Comparison of ENCODE assay signal across 1 cellular context in the genomic region with DNA sequence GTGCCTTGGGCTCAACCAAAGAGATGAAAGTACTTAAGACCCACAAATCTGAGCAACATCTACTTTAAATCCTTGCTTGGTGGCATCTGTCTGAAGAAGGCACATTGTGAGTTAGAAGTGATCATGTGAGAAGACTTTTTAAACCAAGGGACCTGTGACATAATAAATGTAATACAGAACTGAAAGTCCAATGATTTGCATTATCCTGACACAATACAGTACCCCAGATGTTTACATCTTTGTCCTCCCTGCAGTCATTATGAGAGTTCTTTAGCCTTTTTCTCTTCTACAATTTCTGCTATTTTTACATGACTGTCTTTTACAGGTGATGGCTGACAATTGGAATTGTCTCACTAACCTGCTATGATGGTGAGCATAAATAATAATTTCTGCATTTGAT.
TF ChIP-seq lines count a peak whose summit lies in the region.

No MANE protein-coding gene starts in this region.

TF ChIP-seq in GM12878, 131 proteins besides CTCF, POLR2A, EP300 and RAD21 (continued from another document and continues in another):
- TF ChIP-seq ZNF592 (IDR thresholded peaks at IDR 0.05) (no peak), SUZ12 (IDR thresholded peaks at IDR 0.05; ENCODE audit: unreplicated experiment) (no peak), BMI1 (IDR thresholded peaks at IDR 0.05; ENCODE audit: borderline replicate concordance) (no peak), SMAD5 (IDR thresholded peaks at IDR 0.05; ENCODE audit: low read depth) (no peak), ATF7 (IDR thresholded peaks at IDR 0.05; ENCODE audit: low read depth) (peak; percentile 53; the same call in 1 of the 2 replicates), ZBED1 (IDR thresholded peaks at IDR 0.05; ENCODE audit: borderline replicate concordance) (0 out of 2 replicates have a peak, but pooled peaks have one; percentile 44), PBX3 (IDR thresholded peaks at IDR 0.05; ENCODE audit: insufficient replicate concordance, low read depth, low read length) (no peak), PAX8 (IDR thresholded peaks at IDR 0.05) (no peak), NKRF (conservative IDR thresholded peaks at IDR 0.05) (no peak), CBFB (IDR thresholded peaks at IDR 0.05; ENCODE audit: low read depth) (no peak), EED (IDR thresholded peaks at IDR 0.05; ENCODE audit: low read depth) (no peak), PAX5 (IDR thresholded peaks at IDR 0.05; ENCODE audit: borderline replicate concordance, low read depth, low read length) (no peak), SRF (IDR thresholded peaks at IDR 0.05; ENCODE audit: low read depth in 2 of 2, low read length in 2 of 2) (no peak), PML (IDR thresholded peaks at IDR 0.05; ENCODE audit: low read length) (no peak), PKNOX1 (IDR thresholded peaks at IDR 0.05) (no peak), SREBF1 (IDR thresholded peaks at IDR 0.05; ENCODE audit: low read length) (no peak), HCFC1 (IDR thresholded peaks at IDR 0.05; ENCODE audit: low read length) (no peak), MTA2 (IDR thresholded peaks at IDR 0.05; ENCODE audit: low read depth) (peak; percentile 39; the same call in 1 of the 2 replicates), YY1 (IDR thresholded peaks at IDR 0.05; ENCODE audit: low read depth, low read length) (no peak), RCOR1 (conservative IDR thresholded peaks at IDR 0.05; ENCODE audit: low read depth, low read length) (no peak), IRF4 (IDR thresholded peaks at IDR 0.05; ENCODE audit: low read depth, low read length) (peak; percentile 86; the same call in 1 of the 2 replicates), HDGF (IDR thresholded peaks at IDR 0.05) (no peak), MYB (IDR thresholded peaks at IDR 0.05; ENCODE audit: borderline replicate concordance, low read depth, low read length) (no peak), FOXM1 (IDR thresholded peaks at IDR 0.05; ENCODE audit: low read depth, low read length) (peak; percentile 71; the same call in 1 of the 2 replicates), ZSCAN29 (IDR thresholded peaks at IDR 0.05) (no peak), IKZF1 (conservative IDR thresholded peaks at IDR 0.05) (0 out of 2 replicates have a peak, but pooled peaks have one; percentile 24), CHD2 (IDR thresholded peaks at IDR 0.05; ENCODE audit: borderline replicate concordance, low read depth, low read length) (no peak), POLR2AphosphoS2 (IDR thresholded peaks at IDR 0.05; ENCODE audit: low read depth, low read length) (no peak), ZNF622 (IDR thresholded peaks at IDR 0.05) (no peak), MTA3 (IDR thresholded peaks at IDR 0.05; ENCODE audit: borderline replicate concordance, low read length) (0 out of 2 replicates have a peak, but pooled peaks have one; percentile 57), JUNB (IDR thresholded peaks at IDR 0.05) (peak; percentile 90), CREB1 (IDR thresholded peaks at IDR 0.05; ENCODE audit: low read depth) (0 out of 2 replicates have a peak, but pooled peaks have one; percentile 22), TCF3 (IDR thresholded peaks at IDR 0.05; ENCODE audit: borderline replicate concordance, insufficient read depth, low read depth, low read length) (peak; percentile 32; the same call in 1 of the 2 replicates), GATAD2B (conservative IDR thresholded peaks at IDR 0.05; ENCODE audit: low read depth) (no peak), TAF1 (IDR thresholded peaks at IDR 0.05; ENCODE audit: borderline replicate concordance, low read depth, low read length) (no peak), NBN (IDR thresholded peaks at IDR 0.05) (no peak), HDAC2 (IDR thresholded peaks at IDR 0.05) (no peak), CBX5 (IDR thresholded peaks at IDR 0.05; ENCODE audit: low read depth) (peak; percentile 61; the same call in 1 of the 2 replicates), EZH2 (IDR thresholded peaks at IDR 0.05; ENCODE audit: borderline replicate concordance, control insufficient read depth, low read depth, low read length) (no peak), E2F8 (IDR thresholded peaks at IDR 0.05; ENCODE audit: low read depth, partially characterized antibody) (no peak), BCLAF1 (IDR thresholded peaks at IDR 0.05) (no peak), KDM1A (IDR thresholded peaks at IDR 0.05; ENCODE audit: borderline replicate concordance) (no peak), POU2F2 (IDR thresholded peaks at IDR 0.05; ENCODE audit: borderline replicate concordance, low read depth, low read length) (peak; percentile 74; the same call in 2 of the 3 replicates)
- TF ChIP-seq, protein P1, sequence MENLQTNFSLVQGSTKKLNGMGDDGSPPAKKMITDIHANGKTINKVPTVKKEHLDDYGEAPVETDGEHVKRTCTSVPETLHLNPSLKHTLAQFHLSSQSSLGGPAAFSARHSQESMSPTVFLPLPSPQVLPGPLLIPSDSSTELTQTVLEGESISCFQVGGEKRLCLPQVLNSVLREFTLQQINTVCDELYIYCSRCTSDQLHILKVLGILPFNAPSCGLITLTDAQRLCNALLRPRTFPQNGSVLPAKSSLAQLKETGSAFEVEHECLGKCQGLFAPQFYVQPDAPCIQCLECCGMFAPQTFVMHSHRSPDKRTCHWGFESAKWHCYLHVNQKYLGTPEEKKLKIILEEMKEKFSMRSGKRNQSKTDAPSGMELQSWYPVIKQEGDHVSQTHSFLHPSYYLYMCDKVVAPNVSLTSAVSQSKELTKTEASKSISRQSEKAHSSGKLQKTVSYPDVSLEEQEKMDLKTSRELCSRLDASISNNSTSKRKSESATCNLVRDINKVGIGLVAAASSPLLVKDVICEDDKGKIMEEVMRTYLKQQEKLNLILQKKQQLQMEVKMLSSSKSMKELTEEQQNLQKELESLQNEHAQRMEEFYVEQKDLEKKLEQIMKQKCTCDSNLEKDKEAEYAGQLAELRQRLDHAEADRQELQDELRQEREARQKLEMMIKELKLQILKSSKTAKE (IDR thresholded peaks at IDR 0.05; ENCODE audit: low read depth, poor library complexity, severe bottlenecking) = no peak
- TF ChIP-seq, protein P2, sequence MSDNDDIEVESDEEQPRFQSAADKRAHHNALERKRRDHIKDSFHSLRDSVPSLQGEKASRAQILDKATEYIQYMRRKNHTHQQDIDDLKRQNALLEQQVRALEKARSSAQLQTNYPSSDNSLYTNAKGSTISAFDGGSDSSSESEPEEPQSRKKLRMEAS (IDR thresholded peaks at IDR 0.05; ENCODE audit: low read depth, low read length) = no peak
- TF ChIP-seq, protein P3, sequence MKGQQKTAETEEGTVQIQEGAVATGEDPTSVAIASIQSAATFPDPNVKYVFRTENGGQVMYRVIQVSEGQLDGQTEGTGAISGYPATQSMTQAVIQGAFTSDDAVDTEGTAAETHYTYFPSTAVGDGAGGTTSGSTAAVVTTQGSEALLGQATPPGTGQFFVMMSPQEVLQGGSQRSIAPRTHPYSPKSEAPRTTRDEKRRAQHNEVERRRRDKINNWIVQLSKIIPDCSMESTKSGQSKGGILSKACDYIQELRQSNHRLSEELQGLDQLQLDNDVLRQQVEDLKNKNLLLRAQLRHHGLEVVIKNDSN (IDR thresholded peaks at IDR 0.05; ENCODE audit: borderline replicate concordance, extremely low read length, insufficient read depth, low read depth, low read length) = no peak
